In genomic region chr7:30510124-30511074, GRCh38 we compare ENCODE assay signal across 8 cellular contexts. TPM values are rescaled to one million over a fixed set of nuclear protein-coding genes. Genes with fewer than 3 reads are reported as not detected.
DNase-seq lines count a peak whose midpoint lies in the region; ATAC-seq, FAIRE-seq and TF ChIP-seq lines count a peak whose summit lies in the region.

No MANE protein-coding gene starts in this region.

- peaks cover 10 to 13% of the 10 kb centered on the region in 2 donors for H3K36me3 Mint-ChIP-seq in CD14-positive monocyte
- H3K36me3 Mint-ChIP-seq in activated CD4-positive, alpha-beta memory T cell treated with anti-CD3 and anti-CD28 coated beads for 36 hours, result no peaks in the 10 kb centered on the region

- TF ChIP-seq CTCF in CD14-positive monocyte (IDR thresholded peaks at IDR 0.05), result peak; percentile 93

- DNase-seq in CD14-positive monocyte (ENCODE audit: low spot score) (no peak), GM18507 (ENCODE audit: extremely low spot score, insufficient read length, low read depth) (no peak), MV-4-11 (lab: John Stamatoyannopoulos, UW) (peak; percentile 31), foreskin melanocyte (peak; percentile 40), sciatic nerve (ENCODE audit: low spot score) (no peak), DMS79 (lab: John Stamatoyannopoulos, UW) (no peak), GF-D8 (lab: John Stamatoyannopoulos, UW) (no peak)
- peak; percentile 46 for DNase-seq in activated CD4-positive, alpha-beta memory T cell treated with anti-CD3 and anti-CD28 coated beads for 36 hours

- CTCF ChIA-PET in activated CD4-positive, alpha-beta memory T cell treated with anti-CD3 and anti-CD28 coated beads for 36 hours (lab: Charles Lee), result interaction anchor here (0.6 to 6.8 kb wide), 10 partner anchors 11 to 234 kb away, joined by 3 to 74 read pairs (median 6); no protein-coding TSS in a partner anchor

- intact Hi-C loops in CD14-positive monocyte (cut with micrococcal nuclease), result loop anchor here (2.0 to 10.0 kb wide), 3 partner anchors 52 to 1326 kb away; no protein-coding TSS in a partner anchor
- intact Hi-C loops in activated CD4-positive, alpha-beta memory T cell treated with anti-CD3 and anti-CD28 coated beads for 36 hours (cut with micrococcal nuclease), result loop anchor here (1.0 kb wide), 2 partner anchors 54 to 230 kb away; no protein-coding TSS in a partner anchor
- intact Hi-C loops in sciatic nerve (cut with DNase I), result no loop called here

- peak; percentile 63 for ATAC-seq in sciatic nerve

- no peak overlapping the region for H3K27ac Mint-ChIP-seq in CD14-positive monocyte
- no peak overlapping the region for H3K27ac Mint-ChIP-seq in activated CD4-positive, alpha-beta memory T cell treated with anti-CD3 and anti-CD28 coated beads for 36 hours

- H3K4me1 Mint-ChIP-seq in CD14-positive monocyte, result peaks cover 9% of the 10 kb centered on the region
- H3K4me1 Mint-ChIP-seq in activated CD4-positive, alpha-beta memory T cell treated with anti-CD3 and anti-CD28 coated beads for 36 hours (ENCODE audit: low read depth), result peaks cover 9% of the 10 kb centered on the region

- POLR2A ChIA-PET in activated CD4-positive, alpha-beta memory T cell treated with anti-CD3 and anti-CD28 coated beads for 36 hours (lab: Charles Lee), result no interaction called here

- peak; percentile 78 for FAIRE-seq in GM18507 (lab: Jason Lieb, UNC)

- peaks cover 0 to 1% (median 0%) of the 10 kb centered on the region in 3 donors for H3K27me3 Mint-ChIP-seq in CD14-positive monocyte (ENCODE audit: low read depth in 3 of 3)
- no peaks in the 10 kb centered on the region for H3K27me3 Mint-ChIP-seq in activated CD4-positive, alpha-beta memory T cell treated with anti-CD3 and anti-CD28 coated beads for 36 hours

- no peak overlapping the region for H3K4me3 Mint-ChIP-seq in CD14-positive monocyte
- no peak overlapping the region for H3K4me3 Mint-ChIP-seq in activated CD4-positive, alpha-beta memory T cell treated with anti-CD3 and anti-CD28 coated beads for 36 hours

- peaks cover 0 to 10% (median 7%) of the 10 kb centered on the region in 7 donors for H3K9me3 Mint-ChIP-seq in CD14-positive monocyte
- peaks cover 3% of the 10 kb centered on the region for H3K9me3 Mint-ChIP-seq in activated CD4-positive, alpha-beta memory T cell treated with anti-CD3 and anti-CD28 coated beads for 36 hours

RNA-seq across cellular contexts. Expression of gene GGCT, which starts 5.8 kb away (rescaled TPM):
- 10 to 100 TPM; 10.7 to 18.1 TPM for polyA plus RNA-seq in CD14-positive monocyte
- 10 to 100 TPM; 60.5 to 68.0 TPM for total RNA-seq in activated CD4-positive, alpha-beta memory T cell treated with anti-CD3 and anti-CD28 coated beads for 36 hours
- 21.4 TPM for total RNA-seq in sciatic nerve

RNA-seq across cellular contexts. Expression of gene NOD1, which starts 31.8 kb away (rescaled TPM):
- 1 to 10 TPM; 2.8 to 4.6 TPM for polyA plus RNA-seq in CD14-positive monocyte
- total RNA-seq in activated CD4-positive, alpha-beta memory T cell treated with anti-CD3 and anti-CD28 coated beads for 36 hours, result 10 to 100 TPM; 12.8 to 14.0 TPM
- total RNA-seq in sciatic nerve, result 33.0 TPM

Comparison
In these comparisons a context has a peak if more than half of its experiments do, and no peak if none do; other contexts are left out.
1. DNase-seq: peak in MV-4-11 (single experiment), activated CD4-positive, alpha-beta memory T cell treated with anti-CD3 and anti-CD28 coated beads for 36 hours (single experiment) and foreskin melanocyte (single experiment); none in CD14-positive monocyte (single experiment), GM18507 (single experiment), sciatic nerve (single experiment), DMS79 (single experiment) and GF-D8 (single experiment).